10 cellular contexts compared by ENCODE assay signal in the genomic region with DNA sequence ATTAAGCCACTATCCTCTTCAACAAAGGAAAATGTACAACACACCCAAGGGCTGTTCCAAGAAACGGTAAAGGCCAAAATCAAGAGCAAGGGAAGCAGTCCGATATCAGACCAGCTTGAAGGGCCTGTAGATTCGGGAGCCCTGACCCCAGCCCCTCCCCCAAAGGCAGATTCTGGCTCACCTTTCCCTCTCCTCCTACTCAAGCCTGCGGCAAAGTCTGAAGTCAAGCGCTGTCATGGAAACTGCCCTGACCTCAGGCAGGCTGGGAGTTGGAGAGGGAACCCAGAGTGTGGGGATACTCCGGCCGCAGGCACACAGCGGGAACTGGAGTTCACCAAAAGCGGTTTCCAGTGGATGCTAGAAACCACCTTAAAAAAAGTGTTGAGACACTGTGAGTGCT. TPM values are rescaled to one million over a fixed set of nuclear protein-coding genes. Genes with fewer than 3 reads are reported as not detected.
DNase-seq lines count a peak whose midpoint lies in the region; ATAC-seq and TF ChIP-seq lines count a peak whose summit lies in the region.
"Had no signal": no experiment of that assay in that cellular context is flagged by ENCODE, and none has a peak within 500 bp of the region (broad histone marks: within the 10 kb centered on the region; RNA-seq: fewer than 3 reads in every experiment).

No MANE protein-coding gene starts in this region.

- H3K27me3 Mint-ChIP-seq in T-helper 17 cell = no peaks in the 10 kb centered on the region

- H3K4me3 ChIP-seq in GM08714 (ENCODE audit: low read length) (peak overlapping the region; percentile 68; the same call in 1 of the 2 replicates), fibroblast of villous mesenchyme (ENCODE audit: low read depth, low read length) (peak overlapping the region; percentile 9)

- H3K27ac Mint-ChIP-seq in T-helper 17 cell = no peak overlapping the region

- peak overlapping the region; percentile 87 for H3K4me3 Mint-ChIP-seq in T-helper 17 cell

- TF ChIP-seq CTCF in 22Rv1 (IDR thresholded peaks at IDR 0.05) (no peak), fibroblast of villous mesenchyme (IDR thresholded peaks at IDR 0.05; ENCODE audit: insufficient read depth, low read depth, low read length) (no peak)

- no peaks in the 10 kb centered on the region for H3K9me3 ChIP-seq in T-helper 17 cell (ENCODE audit: control insufficient read depth, low read length, poor library complexity, severe bottlenecking)

- intact Hi-C loops in Right ventricle myocardium superior (cut with DNase I) = no loop called here

- H3K4me1 Mint-ChIP-seq in T-helper 17 cell = peaks cover 22% of the 10 kb centered on the region

- DNase-seq in T-helper 17 cell = no peak
- no peak for DNase-seq in fibroblast of villous mesenchyme (ENCODE audit: low read depth)
- DNase-seq in DMS79 treated with DMSO at 0.1 percent for 48 hours (lab: John Stamatoyannopoulos, UW) = no peak
- no peak for DNase-seq in pons (ENCODE audit: low spot score)
- no peak for DNase-seq in Right ventricle myocardium superior
- no peak for DNase-seq in AG08396 (ENCODE audit: low spot score)
- DNase-seq: activated gamma-delta T cell treated with Interleukin-2 at 50 U/mL for 16 hours, NCI-H345 had no signal

- H3K27ac ChIP-seq in 22Rv1 = peak overlapping the region; percentile 96

- no peak for ATAC-seq in T-helper 17 cell
- ATAC-seq in Right ventricle myocardium superior (ENCODE audit: poor library complexity) = no peak

- H3K36me3 Mint-ChIP-seq in T-helper 17 cell (ENCODE audit: low read depth) = peaks cover 12% of the 10 kb centered on the region

RNA-seq across cellular contexts. Expression of a gene that starts 1.8 kb away (rescaled TPM):
- total RNA-seq in T-helper 17 cell (10 to 100 TPM; 79.9 to 88.8 TPM), fibroblast of villous mesenchyme (120 and 134 TPM in 2 replicates), Right ventricle myocardium superior (29.9 TPM)

RNA-seq across cellular contexts. Expression of a gene that starts 1.9 kb away (rescaled TPM):
- total RNA-seq in T-helper 17 cell = 10 to 100 TPM; 32.8 to 36.2 TPM
- 101 and 150 TPM in 2 replicates for total RNA-seq in fibroblast of villous mesenchyme
- total RNA-seq in Right ventricle myocardium superior = 176 TPM

RNA-seq across cellular contexts. Expression of a gene that starts 12.4 kb away (rescaled TPM):
- total RNA-seq in T-helper 17 cell = not detected
- 0.43 and 0.64 TPM in 2 replicates for total RNA-seq in fibroblast of villous mesenchyme
- 0.24 TPM for total RNA-seq in Right ventricle myocardium superior

RNA-seq across cellular contexts. Expression of a gene that starts 18.5 kb away (rescaled TPM):
- 100 to 1,000 TPM; 564 to 643 TPM for total RNA-seq in T-helper 17 cell
- 106 and 181 TPM in 2 replicates for total RNA-seq in fibroblast of villous mesenchyme
- 113 TPM for total RNA-seq in Right ventricle myocardium superior

RNA-seq across cellular contexts. Expression of a gene that starts 21.6 kb away (rescaled TPM):
- total RNA-seq in T-helper 17 cell = 10 to 100 TPM; 21.6 to 26.0 TPM
- 70.8 and 73.1 TPM in 2 replicates for total RNA-seq in fibroblast of villous mesenchyme
- 29.5 TPM for total RNA-seq in Right ventricle myocardium superior
